ENCODE assay signal across 9 cellular contexts in genomic region chr12:102917026-102917787, GRCh38. TPM values are rescaled to one million over a fixed set of nuclear protein-coding genes. Genes with fewer than 3 reads are reported as not detected.
A peak's percentile ranks its signal among the peaks of the same experiment; 100 is the strongest.
DNase-seq lines count a peak whose midpoint lies in the region; ATAC-seq and TF ChIP-seq lines count a peak whose summit lies in the region.
"Had no signal": no experiment of that assay in that cellular context is flagged by ENCODE, and none has a peak within 500 bp of the region (broad histone marks: within the 10 kb centered on the region; RNA-seq: fewer than 3 reads in every experiment).

TSS of gene PAH (minus strand) at chr12:102917244. CDS start at chr12:102917130, 114 bp downstream.

- intact Hi-C loops in prostate gland (cut with DNase I) = no loop called here

- TF ChIP-seq CTCF in prostate gland (IDR thresholded peaks at IDR 0.05) = no peak

- H3K36me3 ChIP-seq in NT2/D1 (ENCODE audit: insufficient read depth, insufficient read length, low read length) (no peaks in the 10 kb centered on the region), prostate gland (no peaks in the 10 kb centered on the region), SJCRH30 (no peaks in the 10 kb centered on the region)

- peak within 1 kb of the TSS; percentile 23 for H3K9ac ChIP-seq in NT2/D1 (ENCODE audit: insufficient read length, low read depth)

- no peak within 1 kb of the TSS for H3K27ac ChIP-seq in prostate gland
- H3K27ac ChIP-seq in SJCRH30 = no peak within 1 kb of the TSS

- TF ChIP-seq POLR2A in prostate gland (IDR thresholded peaks at IDR 0.05) = no peak

- no peaks in the 10 kb centered on the region for H3K4me1 ChIP-seq in NT2/D1 (ENCODE audit: insufficient read depth, insufficient read length)
- no peaks in the 10 kb centered on the region for H3K4me1 ChIP-seq in prostate gland (replicated peaks)
- no peaks in the 10 kb centered on the region for H3K4me1 ChIP-seq in SJCRH30

- H3K27me3 ChIP-seq in NT2/D1 (ENCODE audit: insufficient read depth, insufficient read length) (no peaks in the 10 kb centered on the region), prostate gland (replicated peaks; ENCODE audit: insufficient read depth) (no peaks in the 10 kb centered on the region), SJCRH30 (no peaks in the 10 kb centered on the region)

- 8% methylated on average over 30 of the region's 30 CpGs for WGBS in prostate gland

- ATAC-seq in GM21526 (IDR thresholded peaks at IDR 0.05; ENCODE audit: low FRiP score, unreplicated experiment) = peak; percentile 61

- peak within 1 kb of the TSS; percentile 35 for H3K4me3 ChIP-seq in NT2/D1 (ENCODE audit: insufficient read length, low read depth)
- peak within 1 kb of the TSS; percentile 15 to 20 for H3K4me3 ChIP-seq in prostate gland
- H3K4me3 ChIP-seq in SJCRH30 = no peak within 1 kb of the TSS

- no peaks in the 10 kb centered on the region for H3K9me3 ChIP-seq in NT2/D1 (ENCODE audit: insufficient read depth, low read length)
- no peaks in the 10 kb centered on the region for H3K9me3 ChIP-seq in prostate gland
- no peaks in the 10 kb centered on the region for H3K9me3 ChIP-seq in SJCRH30 (replicated peaks)

- DNase-seq in DMS53 treated with DMSO at 0.1 percent for 48 hours (lab: John Stamatoyannopoulos, UW; ENCODE audit: unreplicated experiment) = peak; percentile 94
- DNase-seq in NT2/D1 (ENCODE audit: low read depth, low spot score) = peak; percentile 28
- DNase-seq in ecto neural progenitor cell (ENCODE audit: low spot score) = peak; percentile 66
- no peak for DNase-seq in prostate gland (ENCODE audit: low spot score)
- DNase-seq in NAMALWA (ENCODE audit: low spot score) = no peak
- DNase-seq in DMS79 (lab: John Stamatoyannopoulos, UW) = no peak
- no peak for DNase-seq in SJCRH30

RNA-seq across cellular contexts. Expression of gene PAH, which starts in this region (rescaled TPM):
- total RNA-seq in prostate gland = 1 to 10 TPM in 1 of 2 donors, under 1 TPM in 1; 0.36 to 4.1 TPM
- not detected in 2 replicates for total RNA-seq in SJCRH30 (2014; rRNA removed; shearing (Covaris generic))
- total RNA-seq: dermis microvascular lymphatic vessel endothelial cell had no signal

Comparison
In these comparisons a context has a peak if more than half of its experiments do, and no peak if none do; other contexts are left out.
1. DNase-seq: peak in DMS53 treated with DMSO at 0.1 percent for 48 hours (single experiment), NT2/D1 (single experiment) and ecto neural progenitor cell (single experiment); none in prostate gland (single experiment), NAMALWA (single experiment), DMS79 (single experiment) and SJCRH30 (0 of 2).